ENCODE assay signal across 25 cellular contexts in the genomic region with DNA sequence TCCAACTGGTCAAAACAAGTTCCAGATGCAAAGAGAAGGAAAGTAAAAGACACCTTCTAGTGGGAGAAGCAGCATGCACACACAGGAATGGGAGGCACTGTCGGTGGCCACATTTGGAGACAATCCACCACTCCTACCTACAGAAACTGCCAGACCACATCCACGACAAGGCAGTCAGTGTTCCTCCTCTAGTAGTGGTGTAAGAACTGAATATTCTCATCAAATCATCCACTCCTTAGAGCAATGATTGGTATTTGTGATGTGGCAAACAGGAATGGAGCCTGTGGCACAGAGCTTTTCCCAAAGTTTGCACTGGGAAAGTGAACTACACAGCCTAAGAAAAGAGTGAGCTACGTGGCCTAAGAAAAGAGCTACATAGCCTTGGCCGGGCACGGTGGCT. TPM values are rescaled to one million over a fixed set of nuclear protein-coding genes. Genes with fewer than 3 reads are reported as not detected.
DNase-seq lines count a peak whose midpoint lies in the region; ATAC-seq lines count a peak whose summit lies in the region.
"Had no signal": no experiment of that assay in that cellular context is flagged by ENCODE, and none has a peak within 500 bp of the region (broad histone marks: within the 10 kb centered on the region; RNA-seq: fewer than 3 reads in every experiment).

No MANE protein-coding gene starts in this region.

- no peaks in the 10 kb centered on the region for H3K79me2 ChIP-seq in GM23248 (ENCODE audit: insufficient read depth)

- H3K27me3 Mint-ChIP-seq in activated T-cell treated with anti-CD3 and anti-CD28 coated beads, Interleukin-2, amount 50 U/mL, for 4 hours (ENCODE audit: low read depth): peaks cover 11% of the 10 kb centered on the region
- H3K27me3 Mint-ChIP-seq in activated CD4-positive, alpha-beta T cell treated with anti-CD3 and anti-CD28 coated beads, Interleukin-2, amount 10 ng/mL, durations not matched to agents 24 days and 14 days: peaks cover 16% of the 10 kb centered on the region
- peaks cover 33% of the 10 kb centered on the region for H3K27me3 Mint-ChIP-seq in activated naive CD4-positive, alpha-beta T cell treated with anti-CD3 and anti-CD28 coated beads, Interleukin-2, amount 10 ng/mL, durations not matched to agents 7 days and 5 days

- no peak overlapping the region for H2BK120ac ChIP-seq in neuronal stem cell (ENCODE audit: low read depth, low read length)

- no peak overlapping the region for H3K27ac Mint-ChIP-seq in activated CD4-positive, alpha-beta T cell treated with anti-CD3 and anti-CD28 coated beads, Interleukin-2, amount 10 ng/mL, durations not matched to agents 24 days and 14 days
- H3K27ac Mint-ChIP-seq in activated naive CD4-positive, alpha-beta T cell treated with anti-CD3 and anti-CD28 coated beads, Interleukin-2, amount 10 ng/mL, durations not matched to agents 7 days and 5 days: no peak overlapping the region

- H3K9ac ChIP-seq in GM23248 (no peak overlapping the region), adipocyte (ENCODE audit: low read length) (no peak overlapping the region), neuronal stem cell (ENCODE audit: low read depth, low read length, poor library complexity) (no peak overlapping the region)
- H3K9ac ChIP-seq: BLaER1 treated with 17β-estradiol and CSF1 and Interleukin-3, amounts not matched to agents 10 nM and 100 nM had no signal

- H3K4me3 ChIP-seq in GM23248 (no peak overlapping the region), adipocyte (ENCODE audit: low read length) (no peak overlapping the region), neuronal stem cell (ENCODE audit: low read length in 2 of 2) (no peak overlapping the region)
- H3K4me3 ChIP-seq: A549; BLaER1 treated with 17β-estradiol and CSF1 and Interleukin-3, amounts not matched to agents 10 nM and 100 nM had no signal

- no peak overlapping the region for H3K23ac ChIP-seq in neuronal stem cell (ENCODE audit: low read depth, low read length, poor library complexity)

- H3K14ac ChIP-seq in neuronal stem cell (ENCODE audit: low read length): no peak overlapping the region

- H3K36me3 Mint-ChIP-seq in activated T-cell treated with anti-CD3 and anti-CD28 coated beads, Interleukin-2, amount 50 U/mL, for 4 hours (ENCODE audit: insufficient read depth): no peaks in the 10 kb centered on the region
- H3K36me3 Mint-ChIP-seq in activated CD4-positive, alpha-beta T cell treated with anti-CD3 and anti-CD28 coated beads, Interleukin-2, amount 10 ng/mL, durations not matched to agents 24 days and 14 days (ENCODE audit: low read depth): no peaks in the 10 kb centered on the region
- no peaks in the 10 kb centered on the region for H3K36me3 Mint-ChIP-seq in activated naive CD4-positive, alpha-beta T cell treated with anti-CD3 and anti-CD28 coated beads, Interleukin-2, amount 10 ng/mL, durations not matched to agents 7 days and 5 days

- no peak overlapping the region for H3K27ac ChIP-seq in GM23248
- H3K27ac ChIP-seq in neuronal stem cell (replicated peaks; ENCODE audit: low read length): no peak overlapping the region
- H3K27ac ChIP-seq: A549; BLaER1 treated with 17β-estradiol and CSF1 and Interleukin-3, amounts not matched to agents 10 nM and 100 nM had no signal

- CTCF ChIA-PET in activated naive CD4-positive, alpha-beta T cell treated with anti-CD3 and anti-CD28 coated beads, Interleukin-2, amount 10 ng/mL, durations not matched to agents 7 days and 5 days (lab: Charles Lee): interaction anchor here (11.3 kb wide), 1 partner anchor 20 kb away, joined by 70 read pairs; no protein-coding TSS in a partner anchor

- H2BK5ac ChIP-seq in neuronal stem cell (ENCODE audit: low read length): no peak overlapping the region

- no peak overlapping the region for H3K18ac ChIP-seq in neuronal stem cell (ENCODE audit: low read length)

- no peaks in the 10 kb centered on the region for H4K20me1 ChIP-seq in GM23248 (ENCODE audit: insufficient read depth)
- H4K20me1 ChIP-seq: BLaER1 treated with 17β-estradiol and CSF1 and Interleukin-3, amounts not matched to agents 10 nM and 100 nM had no signal

- H4K91ac ChIP-seq in neuronal stem cell (ENCODE audit: low read depth, low read length, poor library complexity): no peak overlapping the region

- peaks cover 3% of the 10 kb centered on the region; the same call in 1 of the 2 replicates for H3F3A ChIP-seq in GM23248 (ENCODE audit: insufficient read depth)

- H4K8ac ChIP-seq in neuronal stem cell (ENCODE audit: low read depth, low read length): no peak overlapping the region

- DNase-seq in AG20443 (ENCODE audit: low spot score) (peak; percentile 42), GM23248 (peak; percentile 27), adipocyte (ENCODE audit: low read depth) (peak; percentile 34), neuronal stem cell (ENCODE audit: low spot score) (no peak), HK-2 (ENCODE audit: unreplicated experiment) (no peak)
- DNase-seq in activated T-cell treated with anti-CD3 and anti-CD28 coated beads, Interleukin-2, amount 50 U/mL, for 4 hours: no peak
- no peak for DNase-seq in activated CD4-positive, alpha-beta T cell treated with anti-CD3 and anti-CD28 coated beads, Interleukin-2, amount 10 ng/mL, durations not matched to agents 24 days and 14 days
- DNase-seq in activated naive CD4-positive, alpha-beta T cell treated with anti-CD3 and anti-CD28 coated beads, Interleukin-2, amount 10 ng/mL, durations not matched to agents 7 days and 5 days: no peak
- DNase-seq: Caco-2; CD4-positive, alpha-beta memory T cell; DMS 273 treated with DMSO at 0.1 percent for 48 hours; DMS79 treated with DMSO at 0.1 percent for 48 hours; KBM-7; NCI-H1105 treated with DMSO at 0.1 percent for 48 hours; NCI-H2029 treated with DMSO at 0.1 percent for 48 hours; NCI-H345; NCI-H524; NCI-H774; NK-92 treated with Interleukin-12 subunit alpha and Interleukin-12 subunit beta, amount 100 ng/mL, for 24 hours had no signal

- no peaks in the 10 kb centered on the region for H3K79me1 ChIP-seq in neuronal stem cell (ENCODE audit: low read depth, low read length)

- no peak overlapping the region for H3K4me3 Mint-ChIP-seq in activated T-cell treated with anti-CD3 and anti-CD28 coated beads, Interleukin-2, amount 50 U/mL, for 4 hours
- no peak overlapping the region for H3K4me3 Mint-ChIP-seq in activated CD4-positive, alpha-beta T cell treated with anti-CD3 and anti-CD28 coated beads, Interleukin-2, amount 10 ng/mL, durations not matched to agents 24 days and 14 days
- H3K4me3 Mint-ChIP-seq in activated naive CD4-positive, alpha-beta T cell treated with anti-CD3 and anti-CD28 coated beads, Interleukin-2, amount 10 ng/mL, durations not matched to agents 7 days and 5 days: no peak overlapping the region
- H3K4me3 Mint-ChIP-seq: CD4-positive, alpha-beta memory T cell had no signal

- no peak for ATAC-seq in activated T-cell treated with anti-CD3 and anti-CD28 coated beads, Interleukin-2, amount 50 U/mL, for 4 hours
- ATAC-seq: A549, Panc1, SK-N-SH treated with all-trans-retinoic acid at 6 μM for 48 hours had no signal

- H3K4me1 ChIP-seq in GM23248 (ENCODE audit: insufficient read depth) (no peaks in the 10 kb centered on the region), adipocyte (ENCODE audit: control insufficient read depth, insufficient read depth, low read length) (no peaks in the 10 kb centered on the region), neuronal stem cell (ENCODE audit: control insufficient read depth in 2 of 2, insufficient read depth in 1 of 2, low read depth in 1 of 2, low read length in 2 of 2) (peaks cover 1 to 2% of the 10 kb centered on the region in 2 donors)

- WGBS in GM23248 (ENCODE audit: low coverage in 1 of 2, low lambda C conversion rate in 2 of 2, missing lambda C conversion rate in 2 of 2), 2 experiments: 60 to 67% methylated on average over 5 of the region's 5 CpGs
- no CpG with 5 or more reads among the region's 5 CpGs for whole genome bisulfite sequencing in neuronal stem cell (ENCODE audit: extremely low coverage in 2 of 2, insufficient read length in 2 of 2, insufficient replicate concordance in 1 of 2), 2 donors

- H3K4me1 Mint-ChIP-seq in activated T-cell treated with anti-CD3 and anti-CD28 coated beads, Interleukin-2, amount 50 U/mL, for 4 hours (ENCODE audit: low read depth): peaks cover 4% of the 10 kb centered on the region
- no peaks in the 10 kb centered on the region for H3K4me1 Mint-ChIP-seq in activated CD4-positive, alpha-beta T cell treated with anti-CD3 and anti-CD28 coated beads, Interleukin-2, amount 10 ng/mL, durations not matched to agents 24 days and 14 days
- H3K4me1 Mint-ChIP-seq in activated naive CD4-positive, alpha-beta T cell treated with anti-CD3 and anti-CD28 coated beads, Interleukin-2, amount 10 ng/mL, durations not matched to agents 7 days and 5 days: peaks cover 4% of the 10 kb centered on the region

- H3K4me2 ChIP-seq in GM23248 (ENCODE audit: unreplicated experiment) (no peak overlapping the region), neuronal stem cell (ENCODE audit: insufficient read depth, low read length, poor library complexity, severe bottlenecking) (no peak overlapping the region)
- H3K4me2 ChIP-seq: A549; BLaER1 treated with 17β-estradiol and CSF1 and Interleukin-3, amounts not matched to agents 10 nM and 100 nM had no signal

- H2BK12ac ChIP-seq in neuronal stem cell (ENCODE audit: low read length): no peak overlapping the region

- H3K27me3 ChIP-seq in GM23248 (replicated peaks; ENCODE audit: insufficient read depth) (no peaks in the 10 kb centered on the region; the same call in 1 of the 2 replicates), adipocyte (replicated peaks; ENCODE audit: control insufficient read depth, insufficient read depth, low read length) (peaks cover 15% of the 10 kb centered on the region), neuronal stem cell (ENCODE audit: control insufficient read depth in 3 of 3, insufficient read depth in 3 of 3, low read depth in 1 of 3, low read length in 3 of 3) (peaks cover 8 to 44% (median 14%) of the 10 kb centered on the region in 3 experiments)

- H2AFZ ChIP-seq in GM23248 (no peak overlapping the region), neuronal stem cell (ENCODE audit: low read length) (peak overlapping the region; percentile 47)

- H2BK15ac ChIP-seq in neuronal stem cell (ENCODE audit: low read length): no peak overlapping the region

- intact Hi-C loops in activated CD4-positive, alpha-beta T cell treated with anti-CD3 and anti-CD28 coated beads, Interleukin-2, amount 10 ng/mL, durations not matched to agents 24 days and 14 days (cut with micrococcal nuclease): no loop called here

- in situ Hi-C loops in GM23248 (cut with MboI): no loop called here

- no peaks in the 10 kb centered on the region for H3K9me3 Mint-ChIP-seq in activated T-cell treated with anti-CD3 and anti-CD28 coated beads, Interleukin-2, amount 50 U/mL, for 4 hours
- H3K9me3 Mint-ChIP-seq in activated CD4-positive, alpha-beta T cell treated with anti-CD3 and anti-CD28 coated beads, Interleukin-2, amount 10 ng/mL, durations not matched to agents 24 days and 14 days: no peaks in the 10 kb centered on the region
- H3K9me3 Mint-ChIP-seq in activated naive CD4-positive, alpha-beta T cell treated with anti-CD3 and anti-CD28 coated beads, Interleukin-2, amount 10 ng/mL, durations not matched to agents 7 days and 5 days: no peaks in the 10 kb centered on the region
- H3K9me3 Mint-ChIP-seq: CD4-positive, alpha-beta memory T cell had no signal

- no peak overlapping the region for H2AK5ac ChIP-seq in neuronal stem cell (ENCODE audit: low read depth, low read length)

- H3K36me3 ChIP-seq in GM23248 (ENCODE audit: low read depth) (no peaks in the 10 kb centered on the region), adipocyte (ENCODE audit: control insufficient read depth, insufficient read depth, low read length, severe bottlenecking) (no peaks in the 10 kb centered on the region), neuronal stem cell (replicated peaks in 1 of 2; ENCODE audit: control insufficient read depth in 2 of 2, insufficient read depth in 2 of 2, low read length in 2 of 2) (no peaks in the 10 kb centered on the region)
- H3K36me3 ChIP-seq: BLaER1 treated with 17β-estradiol and CSF1 and Interleukin-3, amounts not matched to agents 10 nM and 100 nM had no signal

- H3K9me3 ChIP-seq in GM23248 (ENCODE audit: low read depth): no peaks in the 10 kb centered on the region
- no peaks in the 10 kb centered on the region for H3K9me3 ChIP-seq in adipocyte (ENCODE audit: control insufficient read depth, low read length)
- H3K9me3 ChIP-seq in neuronal stem cell (replicated peaks in 1 of 2; ENCODE audit: control insufficient read depth in 2 of 2, insufficient read depth in 1 of 2, low read depth in 1 of 2, low read length in 2 of 2): peaks cover 0 to 3% of the 10 kb centered on the region in 2 donors
- H3K9me3 ChIP-seq: A549; BLaER1 treated with 17β-estradiol and CSF1 and Interleukin-3, amounts not matched to agents 10 nM and 100 nM; Caco-2 had no signal

- H3K9me2 ChIP-seq in GM23248 (ENCODE audit: insufficient read depth): no peaks in the 10 kb centered on the region

- H3K4ac ChIP-seq in neuronal stem cell (ENCODE audit: low read length): no peak overlapping the region

RNA-seq across cellular contexts. Expression of gene SPINT1, which starts 5.1 kb away (rescaled TPM):
- total RNA-seq in GM23248 (2014; rRNA removed; shearing (Covaris generic)): 7.8 TPM in 1 of 2 replicates, not detected in the other
- 0.19 and 0.24 TPM in 2 replicates for polyA plus RNA-seq in GM23248 (2016; fragmentation: Nextera tagmentation; extraction: Ambion mirVana)
- 3.1 TPM for polyA plus RNA-seq in neuronal stem cell (2013, experiment 1 of 2)
- polyA plus RNA-seq in neuronal stem cell (2013, experiment 2 of 2): 3.1 TPM
- 10 to 100 TPM; 10.8 to 13.5 (median 12.2) TPM for total RNA-seq in activated T-cell treated with anti-CD3 and anti-CD28 coated beads, Interleukin-2, amount 50 U/mL, for 4 hours
- 11.3 and 12.9 TPM in 2 replicates for total RNA-seq in activated CD4-positive, alpha-beta T cell treated with anti-CD3 and anti-CD28 coated beads, Interleukin-2, amount 10 ng/mL, durations not matched to agents 24 days and 14 days
- total RNA-seq: G401 had no signal

RNA-seq across cellular contexts. Expression of gene PPP1R14D, which starts 10.2 kb away (rescaled TPM):
- not detected in 2 replicates for total RNA-seq in GM23248 (2014; rRNA removed; shearing (Covaris generic))
- not detected in 2 replicates for polyA plus RNA-seq in GM23248 (2016; fragmentation: Nextera tagmentation; extraction: Ambion mirVana)
- polyA plus RNA-seq in neuronal stem cell (2013, experiment 1 of 2): not detected
- polyA plus RNA-seq in neuronal stem cell (2013, experiment 2 of 2): 0.07 TPM
- not detected for total RNA-seq in activated T-cell treated with anti-CD3 and anti-CD28 coated beads, Interleukin-2, amount 50 U/mL, for 4 hours
- not detected in 2 replicates for total RNA-seq in activated CD4-positive, alpha-beta T cell treated with anti-CD3 and anti-CD28 coated beads, Interleukin-2, amount 10 ng/mL, durations not matched to agents 24 days and 14 days
- total RNA-seq: CD4-positive, alpha-beta memory T cell; G401; H4 had no signal
- polyA plus RNA-seq: CD4-positive, alpha-beta memory T cell had no signal

RNA-seq across cellular contexts. Expression of gene DNAJC17, which starts 31.5 kb away (rescaled TPM):
- 13.4 and 64.4 TPM in 2 replicates for total RNA-seq in GM23248 (2014; rRNA removed; shearing (Covaris generic))
- polyA plus RNA-seq in GM23248 (2016; fragmentation: Nextera tagmentation; extraction: Ambion mirVana): 36.4 and 44.6 TPM in 2 replicates
- polyA plus RNA-seq in neuronal stem cell (2013, experiment 1 of 2): 41.3 TPM
- 37.8 TPM for polyA plus RNA-seq in neuronal stem cell (2013, experiment 2 of 2)
- 10 to 100 TPM; 49.1 to 62.1 (median 49.9) TPM for total RNA-seq in activated T-cell treated with anti-CD3 and anti-CD28 coated beads, Interleukin-2, amount 50 U/mL, for 4 hours
- 53.8 and 54.3 TPM in 2 replicates for total RNA-seq in activated CD4-positive, alpha-beta T cell treated with anti-CD3 and anti-CD28 coated beads, Interleukin-2, amount 10 ng/mL, durations not matched to agents 24 days and 14 days

RNA-seq across cellular contexts. Expression of gene ZFYVE19, which starts 31.9 kb away (rescaled TPM):
- total RNA-seq in GM23248 (2014; rRNA removed; shearing (Covaris generic)): 24.2 and 33.5 TPM in 2 replicates
- 11.7 and 15.0 TPM in 2 replicates for polyA plus RNA-seq in GM23248 (2016; fragmentation: Nextera tagmentation; extraction: Ambion mirVana)
- 7.3 TPM for polyA plus RNA-seq in neuronal stem cell (2013, experiment 1 of 2)
- 8.2 TPM for polyA plus RNA-seq in neuronal stem cell (2013, experiment 2 of 2)
- total RNA-seq in activated T-cell treated with anti-CD3 and anti-CD28 coated beads, Interleukin-2, amount 50 U/mL, for 4 hours: 10 to 100 TPM; 19.5 to 23.5 (median 20.3) TPM
- total RNA-seq in activated CD4-positive, alpha-beta T cell treated with anti-CD3 and anti-CD28 coated beads, Interleukin-2, amount 10 ng/mL, durations not matched to agents 24 days and 14 days: 35.6 and 37.6 TPM in 2 replicates

RNA-seq across cellular contexts. Expression of gene RHOV, which starts 35.3 kb away (rescaled TPM):
- not detected in 2 replicates for total RNA-seq in GM23248 (2014; rRNA removed; shearing (Covaris generic))
- polyA plus RNA-seq in GM23248 (2016; fragmentation: Nextera tagmentation; extraction: Ambion mirVana): not detected in 2 replicates
- 0.38 TPM for polyA plus RNA-seq in neuronal stem cell (2013, experiment 1 of 2)
- polyA plus RNA-seq in neuronal stem cell (2013, experiment 2 of 2): 0.37 TPM
- total RNA-seq in activated T-cell treated with anti-CD3 and anti-CD28 coated beads, Interleukin-2, amount 50 U/mL, for 4 hours: under 1 TPM; 0.35 to 0.53 (median 0.49) TPM
- 1.0 and 1.5 TPM in 2 replicates for total RNA-seq in activated CD4-positive, alpha-beta T cell treated with anti-CD3 and anti-CD28 coated beads, Interleukin-2, amount 10 ng/mL, durations not matched to agents 24 days and 14 days
- total RNA-seq: CD4-positive, alpha-beta memory T cell had no signal
- polyA plus RNA-seq: CD4-positive, alpha-beta memory T cell had no signal

Comparison
In these comparisons a context has a peak if more than half of its experiments do, and no peak if none do; other contexts are left out.
1. DNase-seq: peak in AG20443 (single experiment), GM23248 (single experiment) and adipocyte (single experiment); none in neuronal stem cell (single experiment), activated T-cell treated with anti-CD3 and anti-CD28 coated beads, Interleukin-2, amount 50 U/mL, for 4 hours (single experiment), activated CD4-positive, alpha-beta T cell treated with anti-CD3 and anti-CD28 coated beads, Interleukin-2, amount 10 ng/mL, durations not matched to agents 24 days and 14 days (single experiment), activated naive CD4-positive, alpha-beta T cell treated with anti-CD3 and anti-CD28 coated beads, Interleukin-2, amount 10 ng/mL, durations not matched to agents 7 days and 5 days (single experiment) and HK-2 (single experiment).